17 cellular contexts compared by ENCODE assay signal in genomic region chr9:100277166-100277979, GRCh38.
DNase-seq lines count a peak whose midpoint lies in the region; TF ChIP-seq lines count a peak whose summit lies in the region.
"Had no signal": no experiment of that assay in that cellular context is flagged by ENCODE, and none has a peak within 500 bp of the region (broad histone marks: within the 10 kb centered on the region; RNA-seq: fewer than 3 reads in every experiment).

No MANE protein-coding gene starts in this region.

- H3K27ac Mint-ChIP-seq in activated CD4-positive, alpha-beta T cell treated with anti-CD3 and anti-CD28 coated beads, Interleukin-2, amount 10 ng/mL, durations not matched to agents 24 days and 14 days, result no peak overlapping the region
- H3K27ac Mint-ChIP-seq: activated naive CD8-positive, alpha-beta T cell treated with anti-CD3 and anti-CD28 coated beads, Interleukin-2, amount 10 ng/mL, durations not matched to agents 7 days and 5 days had no signal

- H3K27me3 Mint-ChIP-seq in activated CD4-positive, alpha-beta T cell treated with anti-CD3 and anti-CD28 coated beads, Interleukin-2, amount 10 ng/mL, durations not matched to agents 24 days and 14 days, result no peaks in the 10 kb centered on the region
- H3K27me3 Mint-ChIP-seq: activated naive CD8-positive, alpha-beta T cell treated with anti-CD3 and anti-CD28 coated beads, Interleukin-2, amount 10 ng/mL, durations not matched to agents 7 days and 5 days; CD4-positive, alpha-beta memory T cell had no signal

- H3K4me3 ChIP-seq in epithelial cell of proximal tubule (ENCODE audit: low read depth, low read length) (no peak overlapping the region), right atrium auricular region (no peak overlapping the region), ascending aorta (no peak overlapping the region)

- no peaks in the 10 kb centered on the region for H3K4me1 ChIP-seq in right atrium auricular region
- H3K4me1 ChIP-seq in ascending aorta, result no peaks in the 10 kb centered on the region

- no peak overlapping the region for H3K4me3 Mint-ChIP-seq in activated CD4-positive, alpha-beta T cell treated with anti-CD3 and anti-CD28 coated beads, Interleukin-2, amount 10 ng/mL, durations not matched to agents 24 days and 14 days
- H3K4me3 Mint-ChIP-seq: activated naive CD8-positive, alpha-beta T cell treated with anti-CD3 and anti-CD28 coated beads, Interleukin-2, amount 10 ng/mL, durations not matched to agents 7 days and 5 days; CD4-positive, alpha-beta memory T cell; nephron progenitor cell had no signal

- intact Hi-C loops in activated CD4-positive, alpha-beta T cell treated with anti-CD3 and anti-CD28 coated beads, Interleukin-2, amount 10 ng/mL, durations not matched to agents 24 days and 14 days (cut with micrococcal nuclease), result no loop called here
- intact Hi-C loops in ascending aorta (cut with DNase I), result no loop called here

- H3K36me3 ChIP-seq in right atrium auricular region (peaks cover 15% of the 10 kb centered on the region), ascending aorta (peaks cover 9 to 23% of the 10 kb centered on the region in 2 donors)

- peaks cover 8% of the 10 kb centered on the region for H3K9me3 Mint-ChIP-seq in activated CD4-positive, alpha-beta T cell treated with anti-CD3 and anti-CD28 coated beads, Interleukin-2, amount 10 ng/mL, durations not matched to agents 24 days and 14 days
- H3K9me3 Mint-ChIP-seq: activated naive CD8-positive, alpha-beta T cell treated with anti-CD3 and anti-CD28 coated beads, Interleukin-2, amount 10 ng/mL, durations not matched to agents 7 days and 5 days; CD4-positive, alpha-beta memory T cell; nephron progenitor cell had no signal

- peak; percentile 59 for DNase-seq in Caki2 (ENCODE audit: low read depth)
- DNase-seq in M059J (ENCODE audit: low read depth), result peak; percentile 63
- peak; percentile 64 for DNase-seq in epithelial cell of proximal tubule (ENCODE audit: low read depth)
- peak; percentile 31 for DNase-seq in non-pigmented ciliary epithelial cell (ENCODE audit: low read depth)
- no peak for DNase-seq in right atrium auricular region (ENCODE audit: low spot score)
- DNase-seq in mucosa of gallbladder (ENCODE audit: low spot score), result no peak
- DNase-seq in activated CD4-positive, alpha-beta T cell treated with anti-CD3 and anti-CD28 coated beads, Interleukin-2, amount 10 ng/mL, durations not matched to agents 24 days and 14 days, result no peak
- DNase-seq in ascending aorta (ENCODE audit: low spot score in 2 of 2), result no peak
- DNase-seq: activated CD4-positive, CD25-positive, alpha-beta regulatory T cell treated with anti-CD3 and anti-CD28 coated beads, Interleukin-2, amount 50 U/mL, for 72 hours; activated naive CD8-positive, alpha-beta T cell treated with anti-CD3 and anti-CD28 coated beads, Interleukin-2, amount 10 ng/mL, durations not matched to agents 7 days and 5 days; CD4-positive, alpha-beta memory T cell; head of caudate nucleus; left colon; NCI-H2227 treated with DMSO at 0.1 percent for 48 hours; nephron progenitor cell; PC-3; T-helper 1 cell had no signal

- TF ChIP-seq CTCF in epithelial cell of proximal tubule (conservative IDR thresholded peaks at IDR 0.05; ENCODE audit: low read depth, low read length) (no peak), right atrium auricular region (IDR thresholded peaks at IDR 0.05) (no peak), ascending aorta (IDR thresholded peaks at IDR 0.05) (no peak)

- H3K27me3 ChIP-seq in right atrium auricular region, result no peaks in the 10 kb centered on the region
- H3K27me3 ChIP-seq in ascending aorta, result no peaks in the 10 kb centered on the region

- H3K27ac ChIP-seq in right atrium auricular region (no peak overlapping the region), ascending aorta (no peak overlapping the region)

- H3K9me3 ChIP-seq in right atrium auricular region (no peaks in the 10 kb centered on the region), ascending aorta (no peaks in the 10 kb centered on the region)

- in situ Hi-C loops in Caki2 (cut with HindIII; ENCODE audit: low pct_unique_long_range_greater_than_20kb, low sequenced_read_pairs), result no loop called here

- peaks cover 3% of the 10 kb centered on the region for H3K4me1 Mint-ChIP-seq in activated CD4-positive, alpha-beta T cell treated with anti-CD3 and anti-CD28 coated beads, Interleukin-2, amount 10 ng/mL, durations not matched to agents 24 days and 14 days
- H3K4me1 Mint-ChIP-seq: activated naive CD8-positive, alpha-beta T cell treated with anti-CD3 and anti-CD28 coated beads, Interleukin-2, amount 10 ng/mL, durations not matched to agents 7 days and 5 days; CD4-positive, alpha-beta memory T cell had no signal

- H3K36me3 Mint-ChIP-seq in activated CD4-positive, alpha-beta T cell treated with anti-CD3 and anti-CD28 coated beads, Interleukin-2, amount 10 ng/mL, durations not matched to agents 24 days and 14 days (ENCODE audit: low read depth), result peaks cover 25% of the 10 kb centered on the region

Comparison
In these comparisons a context has a peak if more than half of its experiments do, and no peak if none do; other contexts are left out.
1. DNase-seq: peak in Caki2 (single experiment), M059J (single experiment), epithelial cell of proximal tubule (single experiment) and non-pigmented ciliary epithelial cell (single experiment); none in right atrium auricular region (single experiment), mucosa of gallbladder (single experiment), activated CD4-positive, alpha-beta T cell treated with anti-CD3 and anti-CD28 coated beads, Interleukin-2, amount 10 ng/mL, durations not matched to agents 24 days and 14 days (single experiment) and ascending aorta (0 of 2).